8 cellular contexts compared by ENCODE assay signal in genomic region chr5:179621551-179621971, GRCh38.
DNase-seq lines count a peak whose midpoint lies in the region; ATAC-seq, FAIRE-seq and TF ChIP-seq lines count a peak whose summit lies in the region.

No MANE protein-coding gene starts in this region.

- no peak for DNase-seq in SK-N-MC (ENCODE audit: low read depth, low spot score)
- no peak for DNase-seq in fibroblast of pulmonary artery (ENCODE audit: low read depth)
- no peak for DNase-seq in retinal pigment epithelial cell (ENCODE audit: low read depth)
- DNase-seq in GM19239 (ENCODE audit: insufficient read length, low spot score): no peak
- no peak for DNase-seq in pons (ENCODE audit: low spot score)
- DNase-seq in RPMI8226: no peak

- ATAC-seq in HG03460 (IDR thresholded peaks at IDR 0.05; ENCODE audit: unreplicated experiment): no peak

- FAIRE-seq in GM19239 (lab: Jason Lieb, UNC): no peak

- no peak overlapping the region for H3K27ac ChIP-seq in SK-N-MC

- H3K4me3 ChIP-seq in GM12875 (ENCODE audit: low read depth, low read length) (peak overlapping the region; percentile 89), SK-N-MC (peak overlapping the region; percentile 100), fibroblast of pulmonary artery (replicated peaks; ENCODE audit: low read depth, low read length) (peak overlapping the region; percentile 100), retinal pigment epithelial cell (ENCODE audit: low read length) (peak overlapping the region; percentile 100)

- H3K9ac ChIP-seq in SK-N-MC (ENCODE audit: insufficient read length): peak overlapping the region; percentile 83

- no peaks in the 10 kb centered on the region for H3K9me3 ChIP-seq in SK-N-MC (ENCODE audit: low read depth, low read length)

- TF ChIP-seq CTCF in GM12875 (IDR thresholded peaks at IDR 0.05; ENCODE audit: borderline replicate concordance, insufficient read depth, low read depth, low read length) (no peak), fibroblast of pulmonary artery (IDR thresholded peaks at IDR 0.05; ENCODE audit: low read length, missing control alignments) (no peak), retinal pigment epithelial cell (conservative IDR thresholded peaks at IDR 0.05; ENCODE audit: low read depth, low read length) (no peak)

- peaks cover 64% of the 10 kb centered on the region for H3K36me3 ChIP-seq in SK-N-MC (ENCODE audit: insufficient read depth, low read length)
